In the genomic region with DNA sequence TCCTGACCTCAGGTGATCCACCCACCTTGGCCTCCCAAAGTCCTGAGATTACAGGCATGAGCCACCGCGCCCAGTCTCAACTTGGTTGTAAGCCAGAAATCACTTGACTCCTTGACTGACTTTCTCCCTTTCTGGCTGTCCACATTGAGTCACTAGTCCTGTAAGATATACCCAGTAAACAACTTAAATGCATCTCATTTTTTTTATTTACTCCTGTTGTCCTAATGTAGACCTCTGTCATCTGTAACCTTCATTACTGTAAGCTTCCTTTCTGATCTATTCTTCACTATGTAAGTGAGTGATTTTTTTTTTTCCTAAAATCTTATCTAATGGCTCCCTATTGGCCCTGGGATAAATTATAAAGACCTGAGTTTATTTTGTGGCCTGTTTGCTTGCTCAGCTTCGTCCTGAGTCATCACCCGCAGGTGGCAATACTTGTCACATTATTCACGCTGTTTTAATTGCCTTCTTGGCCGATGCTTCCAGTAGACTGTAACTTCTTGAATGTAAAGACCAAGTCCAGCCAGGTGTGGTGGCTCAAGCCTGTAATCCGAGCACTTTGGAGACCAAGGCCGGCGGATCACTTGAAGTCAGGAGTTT, we compare ENCODE assay signal across 1 cellular context.
TF ChIP-seq lines count a peak whose summit lies in the region.

No MANE protein-coding gene starts in this region.

TF ChIP-seq in HepG2, 621 proteins besides CTCF, POLR2A, EP300 and RAD21:
- TF ChIP-seq ZNF17 (CRISPR knock-in tag; IDR thresholded peaks at IDR 0.05) (no peak), ZNF282 (IDR thresholded peaks at IDR 0.05; ENCODE audit: partially characterized antibody) (no peak), FOXO1 (CRISPR knock-in tag; IDR thresholded peaks at IDR 0.05) (no peak), FOXK2 (IDR thresholded peaks at IDR 0.05) (no peak)
